Comparison of ENCODE assay signal across 15 cellular contexts in genomic region chr17:44310612-44311376, GRCh38. TPM values are rescaled to one million over a fixed set of nuclear protein-coding genes. Genes with fewer than 3 reads are reported as not detected.
"Had no signal": no experiment of that assay in that cellular context is flagged by ENCODE, and none has a peak within 500 bp of the region (broad histone marks: within the 10 kb centered on the region; RNA-seq: fewer than 3 reads in every experiment).

No MANE protein-coding gene starts in this region.

- H3K27me3 ChIP-seq: testis had no signal

- H2AFZ ChIP-seq: hepatocyte had no signal

- H3K9me3 ChIP-seq: lower lobe of right lung, psoas muscle, sigmoid colon, testis had no signal

- H3K27ac Mint-ChIP-seq: activated B cell treated with CpG ODN at 0.5 μM for 24 hours; activated CD4-positive, alpha-beta T cell treated with anti-CD3 and anti-CD28 coated beads, Interleukin-2, amount 10 ng/mL, durations not matched to agents 24 days and 14 days; activated naive CD4-positive, alpha-beta T cell treated with anti-CD3 and anti-CD28 coated beads for 36 hours; effector memory CD8-positive, alpha-beta T cell; stimulated activated naive CD8-positive, alpha-beta T cell treated with anti-CD3 and anti-CD28 coated beads, Interleukin-15, amount 100 ng/mL, for 72 hours; T-helper 17 cell had no signal

- H3K4me3 Mint-ChIP-seq: activated B cell treated with CpG ODN at 0.5 μM for 24 hours had no signal

- H3K27ac ChIP-seq: hepatocyte, lower lobe of right lung, psoas muscle, sigmoid colon, testis had no signal

- DNase-seq: activated B cell treated with CpG ODN at 0.5 μM for 24 hours; activated CD4-positive, alpha-beta T cell treated with anti-CD3 and anti-CD28 coated beads, Interleukin-2, amount 10 ng/mL, durations not matched to agents 24 days and 14 days; activated naive CD4-positive, alpha-beta T cell treated with anti-CD3 and anti-CD28 coated beads for 36 hours; effector memory CD8-positive, alpha-beta T cell; left cardiac atrium; lower lobe of right lung; midbrain; psoas muscle; sigmoid colon; stimulated activated CD4-positive, alpha-beta T cell treated with anti-CD3 and anti-CD28 coated beads, Interleukin-4, amount 100 ng/mL, for 4 hours; stimulated activated naive CD8-positive, alpha-beta T cell treated with anti-CD3 and anti-CD28 coated beads, Interleukin-15, amount 100 ng/mL, for 72 hours; T-helper 17 cell; testis had no signal

- H3K9me3 Mint-ChIP-seq: activated B cell treated with CpG ODN at 0.5 μM for 24 hours; activated CD4-positive, alpha-beta T cell treated with anti-CD3 and anti-CD28 coated beads, Interleukin-2, amount 10 ng/mL, durations not matched to agents 24 days and 14 days; activated naive CD4-positive, alpha-beta T cell treated with anti-CD3 and anti-CD28 coated beads for 36 hours; effector memory CD8-positive, alpha-beta T cell; stimulated activated naive CD8-positive, alpha-beta T cell treated with anti-CD3 and anti-CD28 coated beads, Interleukin-15, amount 100 ng/mL, for 72 hours had no signal

- H3K4me3 ChIP-seq: hepatocyte, lower lobe of right lung, psoas muscle, sigmoid colon, testis had no signal

- H3K79me2 ChIP-seq: hepatocyte had no signal

- H3K4me2 ChIP-seq: hepatocyte had no signal

- H3K36me3 ChIP-seq: lower lobe of right lung, sigmoid colon had no signal

RNA-seq across cellular contexts. Expression of gene SLC4A1, which starts 42.9 kb away (rescaled TPM):
- total RNA-seq: activated CD4-positive, alpha-beta T cell treated with anti-CD3 and anti-CD28 coated beads, Interleukin-2, amount 10 ng/mL, durations not matched to agents 24 days and 14 days; activated naive CD4-positive, alpha-beta T cell treated with anti-CD3 and anti-CD28 coated beads for 36 hours; epithelial cell of proximal tubule; hepatocyte; T-helper 17 cell had no signal
